ENCODE assay signal across 34 cellular contexts in genomic region chrX:21911481-21911880, GRCh38.
"Had no signal": no experiment of that assay in that cellular context is flagged by ENCODE, and none has a peak within 500 bp of the region (broad histone marks: within the 10 kb centered on the region; RNA-seq: fewer than 3 reads in every experiment).

No MANE protein-coding gene starts in this region.

- H3K36me3 ChIP-seq: MG63 had no signal

- H3K27me3 ChIP-seq: MG63 had no signal

- DNase-seq: Karpas-422, Kasumi-1, MG63, MM.1S, MV-4-11, NCI-H1048, NCI-H1092, NCI-H1092 treated with DMSO at 0.1 percent for 48 hours, NCI-H1105 treated with DMSO at 0.1 percent for 48 hours, NCI-H1417, NCI-H1417 treated with DMSO at 0.1 percent for 48 hours, NCI-H1436, NCI-H1436 treated with DMSO at 0.1 percent for 48 hours, NCI-H146, NCI-H1694, NCI-H1694 treated with DMSO at 0.1 percent for 48 hours, NCI-H187, NCI-H187 treated with DMSO at 0.1 percent for 48 hours, NCI-H1930, NCI-H2029, NCI-H2029 treated with DMSO at 0.1 percent for 48 hours, NCI-H2081, NCI-H2081 treated with DMSO at 0.1 percent for 48 hours, NCI-H2107, NCI-H2171, NCI-H2171 treated with DMSO at 0.1 percent for 48 hours, NCI-H2227 treated with DMSO at 0.1 percent for 48 hours, NCI-H226, NCI-H345, NCI-H446, NCI-H446 treated with DMSO at 0.1 percent for 48 hours, NCI-H510A, NCI-H510A treated with DMSO at 0.1 percent for 48 hours, NCI-H524 had no signal

- H3K9me3 ChIP-seq: MG63 had no signal

- H3K4me3 ChIP-seq: MG63 had no signal
